25 cellular contexts compared by ENCODE assay signal in genomic region chr14:53536446-53536845, GRCh38.
"Had no signal": no experiment of that assay in that cellular context is flagged by ENCODE, and none has a peak within 500 bp of the region (broad histone marks: within the 10 kb centered on the region; RNA-seq: fewer than 3 reads in every experiment).

No MANE protein-coding gene starts in this region.

- H3K36me3 ChIP-seq: ascending aorta, Peyer's patch, SJCRH30 had no signal

- H3K4me3 Mint-ChIP-seq: activated CD8-positive, alpha-beta T cell treated with anti-CD3 and anti-CD28 coated beads, Interleukin-2, amount 10 ng/mL, durations not matched to agents 7 days and 5 days; activated naive CD8-positive, alpha-beta T cell treated with anti-CD3 and anti-CD28 coated beads, Interleukin-2, amount 10 ng/mL, durations not matched to agents 7 days and 5 days; brain; central memory CD8-positive, alpha-beta T cell had no signal

- H3K4me2 ChIP-seq: SK-N-SH had no signal

- H3K9me3 Mint-ChIP-seq: activated naive CD8-positive, alpha-beta T cell treated with anti-CD3 and anti-CD28 coated beads, Interleukin-2, amount 10 ng/mL, durations not matched to agents 7 days and 5 days; brain; central memory CD8-positive, alpha-beta T cell had no signal

- H3K9me3 ChIP-seq: ascending aorta, Peyer's patch, SJCRH30, SK-N-SH had no signal

- H3K4me1 Mint-ChIP-seq: activated naive CD8-positive, alpha-beta T cell treated with anti-CD3 and anti-CD28 coated beads, Interleukin-2, amount 10 ng/mL, durations not matched to agents 7 days and 5 days; central memory CD8-positive, alpha-beta T cell had no signal

- H3K36me3 Mint-ChIP-seq: activated naive CD8-positive, alpha-beta T cell treated with anti-CD3 and anti-CD28 coated beads, Interleukin-2, amount 10 ng/mL, durations not matched to agents 7 days and 5 days; brain had no signal

- H3K27ac ChIP-seq: ascending aorta, RWPE1, SJCRH30, VCaP had no signal

- H3K27ac Mint-ChIP-seq: activated CD8-positive, alpha-beta T cell treated with anti-CD3 and anti-CD28 coated beads, Interleukin-2, amount 10 ng/mL, durations not matched to agents 7 days and 5 days; activated naive CD8-positive, alpha-beta T cell treated with anti-CD3 and anti-CD28 coated beads, Interleukin-2, amount 10 ng/mL, durations not matched to agents 7 days and 5 days; brain had no signal

- H3K4me1 ChIP-seq: ascending aorta had no signal

- H3K4me3 ChIP-seq: ascending aorta, Peyer's patch, SJCRH30 had no signal

- ATAC-seq: activated CD8-positive, alpha-beta T cell treated with anti-CD3 and anti-CD28 coated beads, Interleukin-2, amount 10 ng/mL, durations not matched to agents 7 days and 5 days had no signal

- DNase-seq: activated CD4-positive, alpha-beta T cell treated with anti-CD3 and anti-CD28 coated beads for 4 hours; activated CD8-positive, alpha-beta memory T cell treated with anti-CD3 and anti-CD28 coated beads, Interleukin-2, amount 50 U/mL, for 48 hours; activated CD8-positive, alpha-beta T cell treated with anti-CD3 and anti-CD28 coated beads, Interleukin-2, amount 10 ng/mL, durations not matched to agents 7 days and 5 days; activated naive CD4-positive, alpha-beta T cell treated with anti-CD3 and anti-CD28 coated beads, Interleukin-2, amount 50 U/mL, for 16 hours; activated naive CD8-positive, alpha-beta T cell treated with anti-CD3 and anti-CD28 coated beads, Interleukin-2, amount 10 ng/mL, durations not matched to agents 7 days and 5 days; activated T-cell treated with anti-CD3 and anti-CD28 coated beads, Interleukin-2, amount 50 U/mL, for 1 hour; Kasumi-1; KBM-7; NCI-H1048; NCI-H146; NCI-H2029; NCI-H2107; NCI-H345; NCI-H510A; Peyer's patch; Right ventricle myocardium superior; SJCRH30; SK-N-SH; T-helper 1 cell had no signal

- H3K9me2 ChIP-seq: SK-N-SH had no signal

- H3K27me3 Mint-ChIP-seq: central memory CD8-positive, alpha-beta T cell had no signal

- FAIRE-seq: colon had no signal
